ENCODE assay signal across 12 cellular contexts in genomic region chr11:92735039-92735438, GRCh38.
DNase-seq lines count a peak whose midpoint lies in the region; TF ChIP-seq lines count a peak whose summit lies in the region.
"Had no signal": no experiment of that assay in that cellular context is flagged by ENCODE, and none has a peak within 500 bp of the region (broad histone marks: within the 10 kb centered on the region; RNA-seq: fewer than 3 reads in every experiment).

No MANE protein-coding gene starts in this region.

- H3K4me3 ChIP-seq in LNCaP clone FGC (ENCODE audit: low read depth, low read length) (no peak overlapping the region), choroid plexus epithelial cell (ENCODE audit: low read depth, low read length) (no peak overlapping the region)
- H3K4me3 ChIP-seq: BLaER1, upper lobe of left lung had no signal

- TF ChIP-seq CTCF in LNCaP clone FGC (IDR thresholded peaks at IDR 0.05; ENCODE audit: control insufficient read depth, extremely low read depth, insufficient read depth), result peak; percentile 44
- TF ChIP-seq CTCF in choroid plexus epithelial cell (conservative IDR thresholded peaks at IDR 0.05; ENCODE audit: low read depth, low read length), result peak; percentile 36

- peak; percentile 22 to 43 for DNase-seq in NCI-H446 (lab: John Stamatoyannopoulos, UW)
- DNase-seq in NCI-H446 treated with DMSO at 0.1 percent for 48 hours (lab: John Stamatoyannopoulos, UW), result no peak
- no peak for DNase-seq in LNCaP clone FGC (ENCODE audit: low read depth)
- DNase-seq in choroid plexus epithelial cell (ENCODE audit: low read depth), result peak; percentile 5
- DNase-seq in pons (ENCODE audit: low spot score), result peak; percentile 9
- DNase-seq in globus pallidus (ENCODE audit: low spot score), result no peak
- no peak for DNase-seq in stimulated activated CD4-positive, alpha-beta T cell treated with anti-CD3 and anti-CD28 coated beads, Interleukin-4, amount 100 ng/mL, for 4 hours
- no peak for DNase-seq in HCEC 1CT
- DNase-seq: NCI-H2227 treated with DMSO at 0.1 percent for 48 hours, occipital lobe, upper lobe of left lung had no signal

Comparison
In these comparisons a context has a peak if more than half of its experiments do, and no peak if none do; other contexts are left out.
1. DNase-seq: peak in NCI-H446 (2 of 2), choroid plexus epithelial cell (single experiment) and pons (single experiment); none in NCI-H446 treated with DMSO at 0.1 percent for 48 hours (single experiment), LNCaP clone FGC (single experiment), globus pallidus (single experiment), stimulated activated CD4-positive, alpha-beta T cell treated with anti-CD3 and anti-CD28 coated beads, Interleukin-4, amount 100 ng/mL, for 4 hours (0 of 2) and HCEC 1CT (single experiment).